8 cellular contexts compared by ENCODE assay signal in the genomic region with DNA sequence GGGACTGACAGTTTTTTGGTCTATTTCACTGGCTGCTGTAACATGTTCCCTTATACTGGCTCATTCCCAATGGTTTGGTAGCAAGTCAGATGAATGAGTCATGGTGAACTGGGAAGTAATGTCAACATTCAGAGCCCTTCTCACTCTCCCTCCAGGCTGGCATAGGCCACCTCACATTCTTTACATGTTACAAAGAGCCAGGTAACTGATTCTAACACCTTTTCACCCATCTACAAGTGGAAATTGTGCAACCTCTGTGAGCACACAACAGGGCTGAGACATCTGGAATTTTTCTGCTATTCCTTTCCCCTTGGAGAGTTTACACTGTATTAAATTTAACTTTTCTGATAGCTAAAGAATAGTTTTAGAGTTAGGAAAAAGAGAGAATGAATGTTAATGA.
A peak's percentile ranks its signal among the peaks of the same experiment; 100 is the strongest.
DNase-seq lines count a peak whose midpoint lies in the region; ATAC-seq lines count a peak whose summit lies in the region.

No MANE protein-coding gene starts in this region.

- no peak overlapping the region for H4K91ac ChIP-seq in mesenchymal stem cell (ENCODE audit: low read length)

- H3K4ac ChIP-seq in mesenchymal stem cell (ENCODE audit: low read depth in 1 of 2, low read length in 2 of 2), result no peak overlapping the region

- H2BK120ac ChIP-seq in mesenchymal stem cell (ENCODE audit: low read depth, low read length), result no peak overlapping the region

- H3K4me3 ChIP-seq in mesenchymal stem cell (ENCODE audit: insufficient read depth in 1 of 2, low read depth in 1 of 2, low read length in 2 of 2), result no peak overlapping the region

- H2AFZ ChIP-seq in mesenchymal stem cell (ENCODE audit: low read depth, low read length), result no peak overlapping the region

- no peaks in the 10 kb centered on the region for H3K79me1 ChIP-seq in mesenchymal stem cell (replicated peaks; ENCODE audit: low read length, poor library complexity, severe bottlenecking)

- H3K9ac ChIP-seq in mesenchymal stem cell (ENCODE audit: low read length), result no peak overlapping the region

- H3K27ac ChIP-seq in mesenchymal stem cell (ENCODE audit: low read length, poor library complexity, severe bottlenecking), result peak overlapping the region; percentile 24

- H3K23ac ChIP-seq in mesenchymal stem cell (ENCODE audit: low read length in 2 of 2), result no peak overlapping the region

- no peak for ATAC-seq in GM21723 (IDR thresholded peaks at IDR 0.05; ENCODE audit: unreplicated experiment)

- no peak overlapping the region for H4K8ac ChIP-seq in mesenchymal stem cell (ENCODE audit: low read length)

- no peaks in the 10 kb centered on the region for H3K36me3 ChIP-seq in mesenchymal stem cell (ENCODE audit: control insufficient read depth in 1 of 2, insufficient read depth in 2 of 2, low read depth in 1 of 2, low read length in 2 of 2)

- no peak overlapping the region for H3K4me2 ChIP-seq in mesenchymal stem cell (ENCODE audit: low read length, poor library complexity, severe bottlenecking)

- no peaks in the 10 kb centered on the region for H3K9me3 ChIP-seq in mesenchymal stem cell (ENCODE audit: control insufficient read depth, low read length)

- DNase-seq in Ammon's horn (ENCODE audit: low spot score) (peak; percentile 47), NCI-H2029 treated with DMSO at 0.1 percent for 48 hours (lab: John Stamatoyannopoulos, UW) (peak; percentile 51), dermis blood vessel endothelial cell (peak; percentile 79), mesenchymal stem cell (peak; percentile 85), COLO668 (lab: John Stamatoyannopoulos, UW; ENCODE audit: unreplicated experiment) (no peak), NCI-H1092 (lab: John Stamatoyannopoulos, UW) (no peak), SHP77 treated with DMSO at 0.1 percent for 48 hours (lab: John Stamatoyannopoulos, UW) (no peak)

- H2BK15ac ChIP-seq in mesenchymal stem cell (ENCODE audit: low read depth, poor library complexity, severe bottlenecking), result no peak overlapping the region

- no peak overlapping the region for H2BK5ac ChIP-seq in mesenchymal stem cell (ENCODE audit: low read depth, low read length, poor library complexity, severe bottlenecking)

- no peaks in the 10 kb centered on the region for H3K4me1 ChIP-seq in mesenchymal stem cell (ENCODE audit: control insufficient read depth, insufficient read depth, low read depth, low read length)

- H2BK12ac ChIP-seq in mesenchymal stem cell (ENCODE audit: low read length in 2 of 2), result no peak overlapping the region

- H3K27me3 ChIP-seq in mesenchymal stem cell (ENCODE audit: control insufficient read depth in 1 of 2, insufficient read depth in 1 of 2, low read length in 2 of 2), result no peaks in the 10 kb centered on the region

- H2AK5ac ChIP-seq in mesenchymal stem cell (ENCODE audit: low read length, severe bottlenecking), result no peak overlapping the region

- H3K18ac ChIP-seq in mesenchymal stem cell (ENCODE audit: low read depth in 1 of 2, low read length in 2 of 2), result no peak overlapping the region

- H3K14ac ChIP-seq in mesenchymal stem cell (ENCODE audit: low read length in 2 of 2), result no peak overlapping the region

Comparison
In these comparisons a context has a peak if more than half of its experiments do, and no peak if none do; other contexts are left out.
1. DNase-seq: peak in Ammon's horn (single experiment), NCI-H2029 treated with DMSO at 0.1 percent for 48 hours (single experiment), dermis blood vessel endothelial cell (single experiment) and mesenchymal stem cell (single experiment); none in COLO668 (single experiment), NCI-H1092 (single experiment) and SHP77 treated with DMSO at 0.1 percent for 48 hours (single experiment).